Comparison of ENCODE assay signal across 19 cellular contexts in the genomic region with DNA sequence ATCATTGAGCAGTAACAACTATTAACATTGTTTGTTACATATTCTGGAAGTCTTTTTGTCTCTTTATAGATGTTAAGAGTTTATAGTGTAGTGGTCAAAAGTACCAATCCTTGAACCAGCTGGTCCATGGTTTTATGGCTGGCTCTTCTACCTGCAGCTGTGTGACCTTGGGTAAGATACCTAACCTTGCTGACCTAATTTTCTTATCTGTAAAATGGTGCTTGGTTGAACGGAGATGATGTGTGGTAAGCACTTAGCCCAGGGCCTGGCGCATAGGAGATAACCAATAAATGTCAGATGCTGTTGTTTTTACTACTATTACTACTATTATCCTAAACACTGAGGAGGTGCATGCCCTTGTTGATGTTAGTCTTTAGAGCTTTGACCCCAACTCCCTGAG.
A peak's percentile ranks its signal among the peaks of the same experiment; 100 is the strongest.
DNase-seq lines count a peak whose midpoint lies in the region; ATAC-seq, FAIRE-seq and TF ChIP-seq lines count a peak whose summit lies in the region.
"Had no signal": no experiment of that assay in that cellular context is flagged by ENCODE, and none has a peak within 500 bp of the region (broad histone marks: within the 10 kb centered on the region; RNA-seq: fewer than 3 reads in every experiment).

No MANE protein-coding gene starts in this region.

- WGBS in K562 (ENCODE audit: insufficient coverage, low coverage, missing lambda C conversion rate): 43% methylated on average over 2 of the region's 2 CpGs
- WGBS in prostate gland: 40% methylated on average over 2 of the region's 2 CpGs
- 82 to 97% methylated on average over 2 of the region's 2 CpGs for WGBS in thyroid gland, 2 donors
- WGBS in neuronal stem cell (ENCODE audit: extremely low coverage in 2 of 2, insufficient read length in 2 of 2, insufficient replicate concordance in 1 of 2), 2 donors: no CpG with 5 or more reads among the region's 2 CpGs

- CTCF ChIA-PET in K562 (lab: Yijun Ruan, JAX; ENCODE audit: low intra/inter-chr PET ratio): no interaction called here

- H3K9me3 ChIP-seq in K562 (replicated peaks; ENCODE audit: control insufficient read depth, insufficient read depth, low read depth, low read length) (no peaks in the 10 kb centered on the region), prostate gland (no peaks in the 10 kb centered on the region), thyroid gland (no peaks in the 10 kb centered on the region), neuronal stem cell (replicated peaks in 1 of 2; ENCODE audit: control insufficient read depth in 2 of 2, insufficient read depth in 1 of 2, low read depth in 1 of 2, low read length in 2 of 2) (no peaks in the 10 kb centered on the region)

- peak; percentile 22 for DNase-seq in OCI-M1 (lab: John Stamatoyannopoulos, UW)
- DNase-seq in K562 (ENCODE audit: extremely low read depth in 1 of 4, low spot score in 3 of 4): peak in 1 of 4 experiments; percentile 20
- DNase-seq in prostate gland (ENCODE audit: low spot score): no peak
- no peak for DNase-seq in thyroid gland
- DNase-seq in NCI-H1694 (lab: John Stamatoyannopoulos, UW): no peak
- no peak for DNase-seq in neuronal stem cell (ENCODE audit: low spot score)
- DNase-seq in middle frontal gyrus (ENCODE audit: extremely low spot score, low spot score): no peak
- DNase-seq: ACHN; Calu3; CD4-positive, alpha-beta T cell; DMS 273 treated with DMSO at 0.1 percent for 48 hours; GM23248 had no signal

- POLR2A ChIA-PET in K562 (lab: Yijun Ruan, JAX): interaction anchor here (2.2 kb wide), 1 partner anchor 10 kb away, joined by 7 read pairs; no protein-coding TSS in a partner anchor

- intact Hi-C loops in K562 (cut with micrococcal nuclease): no loop called here
- intact Hi-C loops in prostate gland (cut with DNase I): loop anchor here (10.0 kb wide), 1 partner anchor 115 kb away; the partner anchor contains the start of gene TMEM164
- intact Hi-C loops in thyroid gland (cut with DNase I): no loop called here

- H2BK120ac ChIP-seq in neuronal stem cell (ENCODE audit: low read depth, low read length): no peak overlapping the region

- no peak overlapping the region for H2BK15ac ChIP-seq in neuronal stem cell (ENCODE audit: low read length)

- no peaks in the 10 kb centered on the region for H3K79me1 ChIP-seq in neuronal stem cell (ENCODE audit: low read depth, low read length)

- no peak overlapping the region for H3K4ac ChIP-seq in neuronal stem cell (ENCODE audit: low read length)

- TF ChIP-seq CTCF in K562 (IDR thresholded peaks at IDR 0.05 in 2 of 3, conservative IDR thresholded peaks at IDR 0.05 in 1 of 3; ENCODE audit: insufficient read depth in 2 of 3, low read depth in 1 of 3, low read length in 3 of 3) (no peak), prostate gland (IDR thresholded peaks at IDR 0.05) (no peak), thyroid gland (IDR thresholded peaks at IDR 0.05) (no peak)

- no peaks in the 10 kb centered on the region; the same call in 2 of the 3 replicates for H3K79me2 ChIP-seq in K562 (ENCODE audit: control insufficient read depth, insufficient read depth, low read length)

- in situ Hi-C loops in K562 (cut with MboI): no loop called here

- H2AFZ ChIP-seq in K562 (ENCODE audit: low read depth, low read length) (no peak overlapping the region), neuronal stem cell (ENCODE audit: low read length) (no peak overlapping the region)
- H2AFZ ChIP-seq: GM23248 had no signal

- TF ChIP-seq POLR2A in K562 (conservative IDR thresholded peaks at IDR 0.05) (no peak), prostate gland (IDR thresholded peaks at IDR 0.05) (no peak), thyroid gland (IDR thresholded peaks at IDR 0.05) (no peak)

- TF ChIP-seq RAD21 in K562 (CRISPR knock-in tag; conservative IDR thresholded peaks at IDR 0.05 in 1 of 2, IDR thresholded peaks at IDR 0.05 in 1 of 2): no peak

- H2BK5ac ChIP-seq in neuronal stem cell (ENCODE audit: low read length): no peak overlapping the region

- H3K18ac ChIP-seq in neuronal stem cell (ENCODE audit: low read length): no peak overlapping the region

- no peak overlapping the region for H3K4me2 ChIP-seq in K562 (ENCODE audit: insufficient read depth, low read length)
- H3K4me2 ChIP-seq in neuronal stem cell (ENCODE audit: insufficient read depth, low read length, poor library complexity, severe bottlenecking): no peak overlapping the region
- H3K4me2 ChIP-seq: BLaER1 treated with 17β-estradiol and CSF1 and Interleukin-3, amounts not matched to agents 10 nM and 100 nM had no signal

- H2AK5ac ChIP-seq in neuronal stem cell (ENCODE audit: low read depth, low read length): no peak overlapping the region

- TF ChIP-seq EP300 in K562 (IDR thresholded peaks at IDR 0.05; ENCODE audit: low read length): no peak

- BruUV-seq in K562 (replicated peaks; lab: Mats Ljungman, UMichigan): no TSS peak

- H3K36me3 ChIP-seq in K562 (ENCODE audit: control insufficient read depth, insufficient read depth, low read length): peaks cover 18% of the 10 kb centered on the region; the same call in 2 of the 3 replicates
- H3K36me3 ChIP-seq in prostate gland: no peaks in the 10 kb centered on the region
- H3K36me3 ChIP-seq in thyroid gland: no peaks in the 10 kb centered on the region
- H3K36me3 ChIP-seq in neuronal stem cell (replicated peaks in 1 of 2; ENCODE audit: control insufficient read depth in 2 of 2, insufficient read depth in 2 of 2, low read length in 2 of 2): no peaks in the 10 kb centered on the region

- no peaks in the 10 kb centered on the region for H4K20me1 ChIP-seq in K562 (replicated peaks; ENCODE audit: control insufficient read depth, insufficient read depth, low read length)

- ATAC-seq in K562 (peak; percentile 34), GM18873 (IDR thresholded peaks at IDR 0.05; ENCODE audit: low FRiP score, unreplicated experiment) (no peak)
- ATAC-seq: HCT116 had no signal

- H3K27me3 ChIP-seq in K562 (ENCODE audit: control insufficient read depth in 2 of 2, insufficient read depth in 2 of 2, low read length in 2 of 2) (no peaks in the 10 kb centered on the region), prostate gland (replicated peaks; ENCODE audit: insufficient read depth) (no peaks in the 10 kb centered on the region), thyroid gland (no peaks in the 10 kb centered on the region), neuronal stem cell (ENCODE audit: control insufficient read depth in 3 of 3, insufficient read depth in 3 of 3, low read depth in 1 of 3, low read length in 3 of 3) (no peaks in the 10 kb centered on the region)

- no peak overlapping the region for H3K23ac ChIP-seq in neuronal stem cell (ENCODE audit: low read depth, low read length, poor library complexity)

- peak; percentile 15 for FAIRE-seq in K562 (lab: Jason Lieb, UNC)
- FAIRE-seq: GM18507, H54, HepG2, HTR-8/SVneo had no signal

- H3K27ac ChIP-seq in K562 (ENCODE audit: extremely low read depth, low read depth, low read length) (no peak overlapping the region), prostate gland (peak overlapping the region; percentile 51 to 58), thyroid gland (peak overlapping the region; percentile 49 to 59 (median 57)), neuronal stem cell (replicated peaks; ENCODE audit: low read length) (no peak overlapping the region)
- H3K27ac ChIP-seq: BLaER1 treated with 17β-estradiol and CSF1 and Interleukin-3, amounts not matched to agents 10 nM and 100 nM; GM23248 had no signal

- H3K14ac ChIP-seq in neuronal stem cell (ENCODE audit: low read length): no peak overlapping the region

- H4K8ac ChIP-seq in neuronal stem cell (ENCODE audit: low read depth, low read length): no peak overlapping the region

- no peak overlapping the region for H2BK12ac ChIP-seq in neuronal stem cell (ENCODE audit: low read length)

- no peaks in the 10 kb centered on the region; a peak in 2 of 5 replicates for H3K4me1 ChIP-seq in K562 (replicated peaks in 1 of 2; ENCODE audit: control insufficient read depth in 2 of 2, insufficient read depth in 2 of 2, low read length in 2 of 2)
- no peaks in the 10 kb centered on the region for H3K4me1 ChIP-seq in prostate gland (replicated peaks)
- peaks cover 3 to 12% of the 10 kb centered on the region in 2 donors for H3K4me1 ChIP-seq in thyroid gland
- no peaks in the 10 kb centered on the region for H3K4me1 ChIP-seq in neuronal stem cell (ENCODE audit: control insufficient read depth in 2 of 2, insufficient read depth in 1 of 2, low read depth in 1 of 2, low read length in 2 of 2)
- H3K4me1 ChIP-seq: BLaER1 treated with 17β-estradiol and CSF1 and Interleukin-3, amounts not matched to agents 10 nM and 100 nM had no signal

- H3K4me3 ChIP-seq in K562 (no peak overlapping the region), prostate gland (no peak overlapping the region), thyroid gland (replicated peaks in 1 of 3) (no peak overlapping the region), neuronal stem cell (ENCODE audit: low read length in 2 of 2) (no peak overlapping the region)
- H3K4me3 ChIP-seq: BLaER1 treated with 17β-estradiol and CSF1 and Interleukin-3, amounts not matched to agents 10 nM and 100 nM; GM23248 had no signal

- no peak overlapping the region for H4K91ac ChIP-seq in neuronal stem cell (ENCODE audit: low read depth, low read length, poor library complexity)

- H3K9ac ChIP-seq in K562 (ENCODE audit: insufficient read depth in 1 of 2, low read depth in 2 of 2, low read length in 2 of 2) (no peak overlapping the region; a peak in 1 of 4 replicates), neuronal stem cell (ENCODE audit: low read depth, low read length, poor library complexity) (no peak overlapping the region)
- H3K9ac ChIP-seq: BLaER1 treated with 17β-estradiol and CSF1 and Interleukin-3, amounts not matched to agents 10 nM and 100 nM; GM23248 had no signal

- no peaks in the 10 kb centered on the region for H3K9me1 ChIP-seq in K562 (ENCODE audit: control insufficient read depth, insufficient read depth, low read length)

TF ChIP-seq in K562, 482 proteins besides CTCF, POLR2A, EP300 and RAD21 (continues in another document):
- TF ChIP-seq ZFP1 (CRISPR knock-in tag; IDR thresholded peaks at IDR 0.05) (no peak), THRA (IDR thresholded peaks at IDR 0.05) (no peak), TAL1 (IDR thresholded peaks at IDR 0.05) (peak; percentile 15; the same call in 1 of the 2 replicates), SRF (CRISPR knock-in tag; IDR thresholded peaks at IDR 0.05) (no peak), RBM14 (IDR thresholded peaks at IDR 0.05; ENCODE audit: borderline replicate concordance, insufficient read depth, low read depth, low read length) (no peak), ELF2 (CRISPR knock-in tag; IDR thresholded peaks at IDR 0.05) (no peak), ZNF780A (CRISPR knock-in tag; IDR thresholded peaks at IDR 0.05) (no peak)

Comparison
In these comparisons a context has a peak if more than half of its experiments do, and no peak if none do; other contexts are left out.
1. H3K27ac ChIP-seq: peak in prostate gland (2 of 2) and thyroid gland (3 of 3); none in K562 (single experiment) and neuronal stem cell (single experiment).